Comparison of ENCODE assay signal across 27 cellular contexts in genomic region chr17:33389506-33390141, GRCh38.
DNase-seq lines count a peak whose midpoint lies in the region; ATAC-seq and TF ChIP-seq lines count a peak whose summit lies in the region.
"Had no signal": no experiment of that assay in that cellular context is flagged by ENCODE, and none has a peak within 500 bp of the region (broad histone marks: within the 10 kb centered on the region; RNA-seq: fewer than 3 reads in every experiment).

No MANE protein-coding gene starts in this region.

- no peak overlapping the region for H3K18ac ChIP-seq in trophoblast cell (ENCODE audit: low read length)

- peaks cover 6% of the 10 kb centered on the region for H3K27me3 Mint-ChIP-seq in Caco-2 (ENCODE audit: insufficient read depth, unreplicated experiment)

- H3K4me3 Mint-ChIP-seq in Caco-2 (ENCODE audit: unreplicated experiment), result no peak overlapping the region
- H3K4me3 Mint-ChIP-seq: activated naive CD8-positive, alpha-beta T cell treated with anti-CD3 and anti-CD28 coated beads for 36 hours; CD8-positive, alpha-beta T cell; nephron; WTC11 had no signal

- POLR2A ChIA-PET in Caco-2 (lab: Charles Lee) (no interaction called here), SK-N-SH (lab: Yijun Ruan, JAX) (no interaction called here)

- no peak for ATAC-seq in GM21360 (IDR thresholded peaks at IDR 0.05; ENCODE audit: unreplicated experiment)
- no peak for ATAC-seq in GM21825 (IDR thresholded peaks at IDR 0.05; ENCODE audit: unreplicated experiment)
- ATAC-seq: CD8-positive, alpha-beta T cell; left colon; pancreas; right lobe of liver; WTC11 had no signal

- H3K36me3 ChIP-seq in Caco-2 (ENCODE audit: control insufficient read depth, insufficient read depth, low read length) (no peaks in the 10 kb centered on the region), SK-N-SH (replicated peaks in 1 of 2; ENCODE audit: control insufficient read depth in 1 of 2, insufficient read depth in 2 of 2, low read length in 1 of 2) (no peaks in the 10 kb centered on the region), trophoblast cell (ENCODE audit: control insufficient read depth in 1 of 2, insufficient read depth in 2 of 2, low read length in 2 of 2) (no peaks in the 10 kb centered on the region)
- H3K36me3 ChIP-seq: esophagus muscularis mucosa, pancreas, right lobe of liver had no signal

- peak overlapping the region; percentile 15 for H4K91ac ChIP-seq in trophoblast cell (ENCODE audit: low read depth, low read length)

- H3K27ac ChIP-seq in SK-N-SH (ENCODE audit: low read depth in 2 of 2, low read length in 1 of 2) (peak overlapping the region in 1 of 2 experiments; percentile 66; a peak in 2 of 4 replicates), trophoblast cell (ENCODE audit: low read depth, low read length) (peak overlapping the region; percentile 30)
- H3K27ac ChIP-seq: esophagus muscularis mucosa, GM23248, pancreas, right lobe of liver had no signal

- H3K9ac ChIP-seq in SK-N-SH (no peak overlapping the region), trophoblast cell (ENCODE audit: low read length) (no peak overlapping the region)
- H3K9ac ChIP-seq: GM23248 had no signal

- H3K4me3 ChIP-seq in Caco-2 (ENCODE audit: low read depth, low read length) (no peak overlapping the region), SK-N-SH (ENCODE audit: low read depth in 2 of 2, low read length in 1 of 2) (no peak overlapping the region), fibroblast of pulmonary artery (replicated peaks; ENCODE audit: low read depth, low read length) (no peak overlapping the region), trophoblast cell (ENCODE audit: low read depth, low read length) (no peak overlapping the region)
- H3K4me3 ChIP-seq: esophagus muscularis mucosa, GM23248, pancreas, right lobe of liver had no signal

- no TSS peak for BruUV-seq in Caco-2 (replicated peaks; lab: Mats Ljungman, UMichigan)

- H3K4ac ChIP-seq in trophoblast cell (ENCODE audit: low read depth, low read length), result no peak overlapping the region

- peak overlapping the region; percentile 58 for H2BK5ac ChIP-seq in trophoblast cell (ENCODE audit: low read depth, low read length, poor library complexity)

- 34% methylated on average over 4 of the region's 4 CpGs for WGBS in SK-N-SH (ENCODE audit: low lambda C conversion rate)
- whole genome bisulfite sequencing in trophoblast cell (ENCODE audit: extremely low coverage, insufficient coverage, insufficient read length), result no CpG with 5 or more reads among the region's 4 CpGs

- H2AFZ ChIP-seq in SK-N-SH (ENCODE audit: low read depth) (no peak overlapping the region), trophoblast cell (ENCODE audit: insufficient read depth, low read length, poor library complexity) (no peak overlapping the region)
- H2AFZ ChIP-seq: GM23248 had no signal

- peaks cover 45% of the 10 kb centered on the region for H3K4me1 ChIP-seq in Caco-2
- peaks cover 0 to 4% of the 10 kb centered on the region in 2 experiments; a peak in 1 of 4 replicates for H3K4me1 ChIP-seq in SK-N-SH (ENCODE audit: control insufficient read depth in 1 of 2, insufficient read depth in 2 of 2, low read depth in 1 of 2, low read length in 1 of 2)
- peaks cover 9 to 18% of the 10 kb centered on the region in 2 experiments for H3K4me1 ChIP-seq in trophoblast cell (ENCODE audit: control insufficient read depth in 1 of 2, insufficient read depth in 2 of 2, low read length in 2 of 2)
- H3K4me1 ChIP-seq: esophagus muscularis mucosa, pancreas, right lobe of liver had no signal

- TF ChIP-seq CTCF in Caco-2 (IDR thresholded peaks at IDR 0.05; ENCODE audit: insufficient read depth in 1 of 2, low read depth in 1 of 2, low read length in 1 of 2, severe bottlenecking in 1 of 2, unreplicated experiment in 1 of 2) (no peak), SK-N-SH (IDR thresholded peaks at IDR 0.05) (no peak), fibroblast of pulmonary artery (IDR thresholded peaks at IDR 0.05; ENCODE audit: low read length, missing control alignments) (no peak)

- H4K8ac ChIP-seq in trophoblast cell (ENCODE audit: low read depth, low read length), result no peak overlapping the region

- CTCF ChIA-PET in Caco-2 (lab: Charles Lee), result no interaction called here
- CTCF ChIA-PET in SK-N-SH (lab: Yijun Ruan, JAX), result interaction anchor here (1.0 kb wide), 1 partner anchor 47 kb away, joined by 3 read pairs; no protein-coding TSS in a partner anchor

- no peaks in the 10 kb centered on the region for H3K9me2 ChIP-seq in SK-N-SH

- H4K20me1 ChIP-seq in SK-N-SH (ENCODE audit: insufficient read depth), result no peaks in the 10 kb centered on the region

- TF ChIP-seq EP300 in SK-N-SH (IDR thresholded peaks at IDR 0.05; ENCODE audit: borderline replicate concordance in 1 of 2, low read depth in 1 of 2, low read length in 1 of 2), result peak in 1 of 2 experiments; percentile 77; a peak in 2 of 4 replicates

- no peak overlapping the region for H3K14ac ChIP-seq in trophoblast cell (ENCODE audit: low read length)

- H3K79me2 ChIP-seq in SK-N-SH (ENCODE audit: insufficient read depth), result no peaks in the 10 kb centered on the region
- no peaks in the 10 kb centered on the region for H3K79me2 ChIP-seq in trophoblast cell (ENCODE audit: control insufficient read depth, insufficient read depth, low read length, poor library complexity)

- H3K9me3 ChIP-seq in Caco-2 (no peaks in the 10 kb centered on the region), SK-N-SH (no peaks in the 10 kb centered on the region), trophoblast cell (ENCODE audit: insufficient read depth, low read depth, low read length) (no peaks in the 10 kb centered on the region)
- H3K9me3 ChIP-seq: esophagus muscularis mucosa, pancreas, right lobe of liver had no signal

- peaks cover 8% of the 10 kb centered on the region for H3K79me1 ChIP-seq in trophoblast cell (ENCODE audit: low read length)

- intact Hi-C loops in Caco-2 (cut with micrococcal nuclease; ENCODE audit: unreplicated experiment), result loop anchor here (1.0 to 10.0 kb wide), 2 partner anchors 16 to 105 kb away; no protein-coding TSS in a partner anchor

- no peaks in the 10 kb centered on the region for H3K36me3 Mint-ChIP-seq in Caco-2 (ENCODE audit: insufficient read depth, unreplicated experiment)
- H3K36me3 Mint-ChIP-seq: activated naive CD8-positive, alpha-beta T cell treated with anti-CD3 and anti-CD28 coated beads for 36 hours; CD8-positive, alpha-beta T cell; WTC11 had no signal

- TF ChIP-seq RAD21 in SK-N-SH (IDR thresholded peaks at IDR 0.05; ENCODE audit: low read length), result no peak

- H4K12ac ChIP-seq in trophoblast cell (ENCODE audit: low read depth, low read length), result no peak overlapping the region

- H2AK5ac ChIP-seq in trophoblast cell (ENCODE audit: low read length), result no peak overlapping the region

- H3K27me3 ChIP-seq in Caco-2 (replicated peaks; ENCODE audit: control insufficient read depth, insufficient read depth, low read length), result no peaks in the 10 kb centered on the region
- no peaks in the 10 kb centered on the region for H3K27me3 ChIP-seq in SK-N-SH (ENCODE audit: insufficient read depth)
- H3K27me3 ChIP-seq in trophoblast cell (ENCODE audit: insufficient read depth, low read length), result no peaks in the 10 kb centered on the region
- H3K27me3 ChIP-seq: pancreas, right lobe of liver had no signal

- no peaks in the 10 kb centered on the region for H3K9me3 Mint-ChIP-seq in Caco-2 (ENCODE audit: unreplicated experiment)
- H3K9me3 Mint-ChIP-seq: activated naive CD8-positive, alpha-beta T cell treated with anti-CD3 and anti-CD28 coated beads for 36 hours; activated T-helper 2 cell treated with anti-CD3 and anti-CD28 coated beads, Interferon-gamma antibody, Interleukin-2, Interleukin-4, amounts not matched to agents 10 μg/mL and 5 μg/mL and 100 μg/mL, durations not matched to agents 14 hours and 24 hours and 36 hours; CD8-positive, alpha-beta T cell; nephron; WTC11 had no signal

- H3K4me1 Mint-ChIP-seq in Caco-2 (ENCODE audit: low read depth, unreplicated experiment), result peaks cover 32% of the 10 kb centered on the region
- H3K4me1 Mint-ChIP-seq: activated naive CD8-positive, alpha-beta T cell treated with anti-CD3 and anti-CD28 coated beads for 36 hours had no signal

- DNase-seq in Caco-2, result no peak
- DNase-seq in SK-N-SH, result no peak
- DNase-seq in fibroblast of pulmonary artery (ENCODE audit: low read depth), result peak; percentile 52
- peak; percentile 64 to 93 for DNase-seq in trophoblast cell
- no peak for DNase-seq in DMS114 treated with DMSO at 0.1 percent for 48 hours (lab: John Stamatoyannopoulos, UW; ENCODE audit: unreplicated experiment)
- no peak for DNase-seq in activated naive CD4-positive, alpha-beta T cell treated with Interleukin-2 at 50 U/mL for 16 hours
- DNase-seq: activated CD4-positive, alpha-beta T cell treated with anti-CD3 and anti-CD28 coated beads, Interleukin-2, amount 50 U/mL, for 4 hours; activated CD8-positive, alpha-beta memory T cell treated with anti-CD3 and anti-CD28 coated beads, Interleukin-2, amount 50 U/mL, for 48 hours; activated naive CD8-positive, alpha-beta T cell treated with anti-CD3 and anti-CD28 coated beads for 36 hours; CD8-positive, alpha-beta T cell; effector memory CD4-positive, alpha-beta T cell; GM23248; left colon; midbrain; NCI-H1105; NCI-H2081 treated with DMSO at 0.1 percent for 48 hours; NCI-H446 treated with DMSO at 0.1 percent for 48 hours; pancreas; right lobe of liver; stimulated activated CD4-positive, alpha-beta T cell treated with anti-CD3 and anti-CD28 coated beads, Interleukin-15, amount 100 ng/mL, for 24 hours; stimulated activated CD8-positive, alpha-beta memory T cell treated with anti-CD3 and anti-CD28 coated beads, Interleukin-4, amount 100 ng/mL, for 48 hours had no signal

- H3F3A ChIP-seq in SK-N-SH (replicated peaks; ENCODE audit: insufficient read depth), result peaks cover 14% of the 10 kb centered on the region

- H3K23ac ChIP-seq in trophoblast cell (ENCODE audit: low read length), result no peak overlapping the region

- H3K27ac Mint-ChIP-seq in Caco-2 (ENCODE audit: unreplicated experiment), result peak overlapping the region; percentile 32
- H3K27ac Mint-ChIP-seq: activated naive CD8-positive, alpha-beta T cell treated with anti-CD3 and anti-CD28 coated beads for 36 hours; activated T-helper 2 cell treated with anti-CD3 and anti-CD28 coated beads, Interferon-gamma antibody, Interleukin-2, Interleukin-4, amounts not matched to agents 10 μg/mL and 5 μg/mL and 100 μg/mL, durations not matched to agents 14 hours and 24 hours and 36 hours; CD8-positive, alpha-beta T cell; nephron; WTC11 had no signal

- peak overlapping the region; percentile 64 for H2BK120ac ChIP-seq in trophoblast cell (ENCODE audit: insufficient read depth, low read length, poor library complexity)

- peak overlapping the region; percentile 32 for H2BK12ac ChIP-seq in trophoblast cell (ENCODE audit: low read length)

- H3K4me2 ChIP-seq in SK-N-SH, result peak overlapping the region; percentile 39; the same call in 1 of the 2 replicates
- no peak overlapping the region for H3K4me2 ChIP-seq in trophoblast cell (ENCODE audit: low read length)

Comparison
In these comparisons a context has a peak if more than half of its experiments do, and no peak if none do; other contexts are left out.
1. DNase-seq: peak in fibroblast of pulmonary artery (single experiment) and trophoblast cell (2 of 2); none in Caco-2 (0 of 2), SK-N-SH (single experiment), DMS114 treated with DMSO at 0.1 percent for 48 hours (single experiment) and activated naive CD4-positive, alpha-beta T cell treated with Interleukin-2 at 50 U/mL for 16 hours (single experiment).